Comparison of ENCODE assay signal across 1 cellular context in genomic region chr2:138948070-138948539, GRCh38.
TF ChIP-seq lines count a peak whose summit lies in the region.

No MANE protein-coding gene starts in this region.

TF ChIP-seq in SK-N-SH, 30 proteins besides CTCF, POLR2A, EP300 and RAD21 (continued from another document):
- TF ChIP-seq IRF3 (IDR thresholded peaks at IDR 0.05; ENCODE audit: low read depth, low read length) (no peak), FOSL2 (IDR thresholded peaks at IDR 0.05; ENCODE audit: borderline replicate concordance, low read depth) (peak; percentile 96), FOXJ3 (CRISPR knock-in tag; IDR thresholded peaks at IDR 0.05) (no peak), SMC3 (IDR thresholded peaks at IDR 0.05; ENCODE audit: low read depth, low read length) (no peak), MXI1 (IDR thresholded peaks at IDR 0.05; ENCODE audit: low read depth, low read length) (no peak), RCOR1 (IDR thresholded peaks at IDR 0.05; ENCODE audit: low read length) (no peak), USF2 (IDR thresholded peaks at IDR 0.05; ENCODE audit: borderline replicate concordance, low read depth, low read length) (no peak), PBX3 (IDR thresholded peaks at IDR 0.05) (peak; percentile 94), SIN3A (IDR thresholded peaks at IDR 0.05; ENCODE audit: borderline replicate concordance, low read depth, low read length) (no peak), TCF12 (IDR thresholded peaks at IDR 0.05) (peak; percentile 98), USF1 (IDR thresholded peaks at IDR 0.05; ENCODE audit: borderline replicate concordance, low read depth) (no peak), NFIC (IDR thresholded peaks at IDR 0.05; ENCODE audit: borderline replicate concordance) (peak; percentile 99)
